ENCODE assay signal across 23 cellular contexts in genomic region chr13:111451402-111451801, GRCh38.
"Had no signal": no experiment of that assay in that cellular context is flagged by ENCODE, and none has a peak within 500 bp of the region (broad histone marks: within the 10 kb centered on the region; RNA-seq: fewer than 3 reads in every experiment).

No MANE protein-coding gene starts in this region.

- DNase-seq: colonic mucosa; effector memory CD8-positive, alpha-beta T cell; erythroblast; esophagus squamous epithelium; glutamatergic neuron; heart right ventricle; left cardiac atrium; left lung; mesendoderm; naive thymus-derived CD4-positive, alpha-beta T cell; stimulated activated CD4-positive, alpha-beta T cell treated with anti-CD3 and anti-CD28 coated beads, Interleukin-12 subunit alpha, Interleukin-12 subunit beta, amount 100 ng/mL, for 4 hours; stimulated activated CD4-positive, alpha-beta T cell treated with anti-CD3 and anti-CD28 coated beads, Interleukin-1b, Interleukin-23, amount 100 ng/mL, for 48 hours; stimulated activated CD4-positive, alpha-beta T cell treated with anti-CD3 and anti-CD28 coated beads, Interleukin-4, amount 100 ng/mL, for 1 hour; stimulated activated CD8-positive, alpha-beta memory T cell treated with anti-CD3 and anti-CD28 coated beads, Interleukin-4, amount 100 ng/mL, for 48 hours; stimulated activated naive CD4-positive, alpha-beta T cell; stomach; transverse colon; upper lobe of right lung; uterus had no signal

- ATAC-seq: effector memory CD8-positive, alpha-beta T cell; heart right ventricle; left cardiac atrium; left lung; naive thymus-derived CD4-positive, alpha-beta T cell; upper lobe of right lung had no signal

- H3K27ac ChIP-seq: colonic mucosa, esophagus squamous epithelium, heart right ventricle, left lung, neutrophil, parathyroid adenoma, stomach, thoracic aorta, upper lobe of right lung, uterus had no signal

- H3K4me3 ChIP-seq: colonic mucosa, esophagus squamous epithelium, heart right ventricle, left lung, smooth muscle cell, stomach, thoracic aorta, transverse colon, upper lobe of right lung, uterus had no signal

- H3K9me3 ChIP-seq: colonic mucosa, neutrophil, thoracic aorta, uterus had no signal

- H3K4me1 ChIP-seq: colonic mucosa, esophagus squamous epithelium, heart right ventricle, left lung, parathyroid adenoma, stomach, transverse colon, upper lobe of right lung, uterus had no signal

- H3K27me3 ChIP-seq: colonic mucosa, neutrophil, uterus had no signal

- H3K36me3 ChIP-seq: colonic mucosa, esophagus squamous epithelium, heart right ventricle, left lung, neutrophil, stomach, thoracic aorta, transverse colon, upper lobe of right lung, uterus had no signal
